ENCODE assay signal across 8 cellular contexts in the genomic region with DNA sequence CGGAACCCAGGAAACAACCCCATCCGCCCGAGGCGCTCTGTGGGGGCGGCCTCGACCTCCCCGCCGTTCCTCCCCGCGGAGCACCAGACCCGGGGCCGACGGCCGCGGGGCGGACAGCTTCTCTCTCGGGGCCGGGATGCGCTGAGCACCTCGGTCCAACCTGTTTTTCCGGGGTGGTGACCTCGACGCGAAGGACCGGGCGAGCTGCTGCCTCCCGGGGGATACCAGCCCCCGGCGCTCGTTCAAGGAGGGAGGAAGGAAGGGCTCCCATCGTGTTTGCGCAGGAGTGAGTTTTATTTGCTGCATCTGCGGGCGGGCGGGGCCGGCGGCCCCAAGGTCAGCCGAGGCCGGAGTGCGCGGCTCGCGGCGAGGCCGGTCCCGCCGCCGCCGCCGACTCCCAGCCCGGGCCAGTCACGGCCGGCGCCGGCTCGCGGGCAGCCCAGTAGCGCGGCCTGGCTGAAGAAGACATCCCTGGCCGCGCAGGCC. TPM values are rescaled to one million over a fixed set of nuclear protein-coding genes. Genes with fewer than 3 reads are reported as not detected.
A peak's percentile ranks its signal among the peaks of the same experiment; 100 is the strongest.
DNase-seq lines count a peak whose midpoint lies in the region; ATAC-seq lines count a peak whose summit lies in the region.

No MANE protein-coding gene starts in this region.

- intact Hi-C loops in activated CD4-positive, alpha-beta T cell treated with anti-CD3 and anti-CD28 coated beads for 36 hours (cut with DNase I, micrococcal nuclease) = loop anchor here (1.0 to 5.0 kb wide), 17 partner anchors 24 to 1638 kb away; a partner anchor contains a TSS

- H2BK120ac ChIP-seq in mesendoderm (ENCODE audit: low read depth, low read length) = no peak overlapping the region

- H3K79me2 ChIP-seq in mesendoderm (ENCODE audit: control insufficient read depth, insufficient read depth, low read length) = peaks cover 36% of the 10 kb centered on the region

- DNase-seq in CD1c-positive myeloid dendritic cell (ENCODE audit: extremely low spot score) (peak; percentile 60), mesendoderm (peak; percentile 57), NCI-H2029 (lab: John Stamatoyannopoulos, UW) (no peak)
- peak; percentile 73 for DNase-seq in activated CD4-positive, alpha-beta T cell treated with anti-CD3 and anti-CD28 coated beads for 36 hours
- peak; percentile 63 for DNase-seq in stimulated activated naive CD8-positive, alpha-beta T cell treated with anti-CD3 and anti-CD28 coated beads, Interleukin-15, Interleukin-2, amounts not matched to agents 100 U/mL and 50 U/mL, for 24 hours

- no peak overlapping the region for H2AK5ac ChIP-seq in mesendoderm (ENCODE audit: low read length)

- H3K27ac Mint-ChIP-seq in activated CD4-positive, alpha-beta T cell treated with anti-CD3 and anti-CD28 coated beads for 36 hours = peak overlapping the region; percentile 99

- H3K36me3 ChIP-seq in ectodermal cell (ENCODE audit: control insufficient read depth, insufficient read depth, low read length) = peaks cover 18% of the 10 kb centered on the region
- H3K36me3 ChIP-seq in mesendoderm (ENCODE audit: control insufficient read depth, insufficient read depth, low read length) = peaks cover 7% of the 10 kb centered on the region

- H3K18ac ChIP-seq in mesendoderm (ENCODE audit: low read length) = peak overlapping the region; percentile 46

- no peaks in the 10 kb centered on the region for H3K9me3 ChIP-seq in ectodermal cell (ENCODE audit: control insufficient read depth, low read length)

- H3K23ac ChIP-seq in mesendoderm (ENCODE audit: low read length) = no peak overlapping the region

- no peaks in the 10 kb centered on the region for H3K27me3 Mint-ChIP-seq in activated CD4-positive, alpha-beta T cell treated with anti-CD3 and anti-CD28 coated beads for 36 hours

- CTCF ChIA-PET in activated CD4-positive, alpha-beta T cell treated with anti-CD3 and anti-CD28 coated beads for 36 hours (lab: Charles Lee) = interaction anchor here (1.1 to 3.4 kb wide), 6 partner anchors 11 to 168 kb away, joined by 4 to 13 read pairs (median 6); no protein-coding TSS in a partner anchor

- H3K27me3 ChIP-seq in ectodermal cell (ENCODE audit: control insufficient read depth, insufficient read depth, low read length, poor library complexity, severe bottlenecking) (no peaks in the 10 kb centered on the region), mesendoderm (ENCODE audit: insufficient read depth, low read length, poor library complexity) (no peaks in the 10 kb centered on the region)

- peaks cover 10% of the 10 kb centered on the region for H3K79me1 ChIP-seq in mesendoderm (ENCODE audit: low read length)

- H3K27ac ChIP-seq in ectodermal cell (ENCODE audit: insufficient read depth, low read depth, low read length, poor library complexity, severe bottlenecking) (peak overlapping the region; percentile 98), mesendoderm (ENCODE audit: low read depth, low read length) (peak overlapping the region; percentile 88)

- H4K8ac ChIP-seq in mesendoderm (ENCODE audit: low read depth, low read length) = peak overlapping the region; percentile 65

- peak overlapping the region; percentile 89 for H3K4me2 ChIP-seq in mesendoderm (ENCODE audit: low read length)

- ATAC-seq in GM19468 (IDR thresholded peaks at IDR 0.05; ENCODE audit: extremely low read depth, unreplicated experiment) = peak; percentile 10
- ATAC-seq in HG03565 (IDR thresholded peaks at IDR 0.05; ENCODE audit: unreplicated experiment) = peak; percentile 30
- peak; percentile 48 for ATAC-seq in activated CD4-positive, alpha-beta T cell treated with anti-CD3 and anti-CD28 coated beads for 36 hours
- ATAC-seq in stimulated activated naive CD8-positive, alpha-beta T cell treated with anti-CD3 and anti-CD28 coated beads, Interleukin-15, Interleukin-2, amounts not matched to agents 100 U/mL and 50 U/mL, for 24 hours = peak; percentile 30

- no peak overlapping the region for H3K4ac ChIP-seq in mesendoderm (ENCODE audit: low read depth, low read length)

- H3K4me1 Mint-ChIP-seq in activated CD4-positive, alpha-beta T cell treated with anti-CD3 and anti-CD28 coated beads for 36 hours = peaks cover 56% of the 10 kb centered on the region

- peak overlapping the region; percentile 96 for H3K4me3 ChIP-seq in ectodermal cell (ENCODE audit: insufficient read depth, low read depth, low read length)
- peak overlapping the region; percentile 98 for H3K4me3 ChIP-seq in mesendoderm (ENCODE audit: low read length)

- H3K4me3 Mint-ChIP-seq in activated CD4-positive, alpha-beta T cell treated with anti-CD3 and anti-CD28 coated beads for 36 hours = peak overlapping the region; percentile 85

- no peaks in the 10 kb centered on the region for H3K4me1 ChIP-seq in ectodermal cell (ENCODE audit: control insufficient read depth, insufficient read depth, low read length)
- peaks cover 8% of the 10 kb centered on the region for H3K4me1 ChIP-seq in mesendoderm (ENCODE audit: control insufficient read depth, low read depth, low read length)

- 0% methylated on average over 61 of the region's 61 CpGs for WGBS in ectodermal cell, 2 experiments
- no CpG with 5 or more reads among the region's 61 CpGs for WGBS in mesendoderm (ENCODE audit: extremely low coverage, insufficient coverage, low lambda C conversion rate)

- H3K9me3 Mint-ChIP-seq in activated CD4-positive, alpha-beta T cell treated with anti-CD3 and anti-CD28 coated beads for 36 hours (ENCODE audit: low read depth) = no peaks in the 10 kb centered on the region

- no peak overlapping the region for H2BK15ac ChIP-seq in mesendoderm (replicated peaks; ENCODE audit: low read depth)

- peak overlapping the region; percentile 99 for H3K56ac ChIP-seq in mesendoderm (ENCODE audit: low read length)

- POLR2A ChIA-PET in activated CD4-positive, alpha-beta T cell treated with anti-CD3 and anti-CD28 coated beads for 36 hours (lab: Charles Lee) = interaction anchor here (0.8 to 1.1 kb wide), 4 partner anchors 11 to 170 kb away, joined by 3 to 4 read pairs (median 3); a partner anchor contains a TSS

- H3K36me3 Mint-ChIP-seq in activated CD4-positive, alpha-beta T cell treated with anti-CD3 and anti-CD28 coated beads for 36 hours (ENCODE audit: low read depth) = peaks cover 43% of the 10 kb centered on the region

- peak overlapping the region; percentile 98 for H3K9ac ChIP-seq in mesendoderm (ENCODE audit: low read length)

- H4K5ac ChIP-seq in mesendoderm (ENCODE audit: low read length) = no peak overlapping the region

- H2BK5ac ChIP-seq in mesendoderm (ENCODE audit: low read length) = no peak overlapping the region

RNA-seq across cellular contexts. Expression of a gene that starts 0.5 kb away (rescaled TPM):
- 10 to 100 TPM; 57.2 to 71.2 TPM for total RNA-seq in activated CD4-positive, alpha-beta T cell treated with anti-CD3 and anti-CD28 coated beads for 36 hours
- polyA plus RNA-seq in ectodermal cell (2013, experiment 1 of 4) = 79.3 TPM
- 69.3 TPM for polyA plus RNA-seq in ectodermal cell (2013, experiment 2 of 4)
- 53.2 TPM for polyA plus RNA-seq in ectodermal cell (2013, experiment 3 of 4)
- polyA plus RNA-seq in ectodermal cell (2013, experiment 4 of 4) = 52.1 TPM
- polyA plus RNA-seq in mesendoderm (2013, experiment 1 of 2) = 52.3 TPM
- 52.5 TPM for polyA plus RNA-seq in mesendoderm (2013, experiment 2 of 2)
